ENCODE assay signal across 1 cellular context in the genomic region with DNA sequence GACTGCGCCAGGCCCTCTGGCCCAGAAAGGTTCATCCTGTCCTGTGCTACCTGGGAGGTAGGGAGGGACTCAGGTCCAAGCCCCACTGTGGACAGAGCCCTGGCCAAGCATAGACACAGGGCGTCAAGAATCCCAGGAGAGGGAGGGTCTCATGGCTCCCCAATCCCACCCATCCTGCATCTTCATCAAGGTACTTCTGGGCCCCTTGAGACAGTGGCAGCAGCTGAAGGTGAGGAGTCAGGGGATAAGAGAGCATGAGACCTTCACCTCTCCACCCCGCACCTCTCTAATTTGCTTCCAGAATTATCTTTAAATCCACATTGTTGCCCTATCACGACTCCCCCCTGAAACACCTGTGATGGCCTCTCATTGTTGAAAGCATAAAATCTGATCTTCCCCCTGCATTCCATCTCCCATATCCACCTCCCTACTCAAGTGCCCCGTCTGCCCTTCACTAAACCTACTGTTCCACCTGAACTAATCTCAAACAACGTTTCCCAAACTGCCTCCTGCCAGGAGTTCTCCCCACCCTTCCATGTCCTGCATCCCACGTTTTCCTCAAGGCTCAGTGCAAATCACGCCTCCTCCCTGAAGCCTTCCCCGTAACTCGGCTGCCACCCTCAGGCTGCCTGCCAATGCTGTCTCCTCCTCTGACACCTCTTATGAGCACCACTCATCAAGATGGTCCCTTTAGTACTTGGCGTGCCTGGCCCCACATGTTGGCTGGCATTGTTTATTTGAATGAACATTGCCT.
TF ChIP-seq lines count a peak whose summit lies in the region.

No MANE protein-coding gene starts in this region.

TF ChIP-seq in WTC11, 78 proteins besides CTCF, POLR2A, EP300 and RAD21 (continued from another document):
- TF ChIP-seq, protein P1, sequence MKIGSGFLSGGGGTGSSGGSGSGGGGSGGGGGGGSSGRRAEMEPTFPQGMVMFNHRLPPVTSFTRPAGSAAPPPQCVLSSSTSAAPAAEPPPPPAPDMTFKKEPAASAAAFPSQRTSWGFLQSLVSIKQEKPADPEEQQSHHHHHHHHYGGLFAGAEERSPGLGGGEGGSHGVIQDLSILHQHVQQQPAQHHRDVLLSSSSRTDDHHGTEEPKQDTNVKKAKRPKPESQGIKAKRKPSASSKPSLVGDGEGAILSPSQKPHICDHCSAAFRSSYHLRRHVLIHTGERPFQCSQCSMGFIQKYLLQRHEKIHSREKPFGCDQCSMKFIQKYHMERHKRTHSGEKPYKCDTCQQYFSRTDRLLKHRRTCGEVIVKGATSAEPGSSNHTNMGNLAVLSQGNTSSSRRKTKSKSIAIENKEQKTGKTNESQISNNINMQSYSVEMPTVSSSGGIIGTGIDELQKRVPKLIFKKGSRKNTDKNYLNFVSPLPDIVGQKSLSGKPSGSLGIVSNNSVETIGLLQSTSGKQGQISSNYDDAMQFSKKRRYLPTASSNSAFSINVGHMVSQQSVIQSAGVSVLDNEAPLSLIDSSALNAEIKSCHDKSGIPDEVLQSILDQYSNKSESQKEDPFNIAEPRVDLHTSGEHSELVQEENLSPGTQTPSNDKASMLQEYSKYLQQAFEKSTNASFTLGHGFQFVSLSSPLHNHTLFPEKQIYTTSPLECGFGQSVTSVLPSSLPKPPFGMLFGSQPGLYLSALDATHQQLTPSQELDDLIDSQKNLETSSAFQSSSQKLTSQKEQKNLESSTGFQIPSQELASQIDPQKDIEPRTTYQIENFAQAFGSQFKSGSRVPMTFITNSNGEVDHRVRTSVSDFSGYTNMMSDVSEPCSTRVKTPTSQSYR (CRISPR knock-in tag; IDR thresholded peaks at IDR 0.05) = no peak
